27 cellular contexts compared by ENCODE assay signal in the genomic region with DNA sequence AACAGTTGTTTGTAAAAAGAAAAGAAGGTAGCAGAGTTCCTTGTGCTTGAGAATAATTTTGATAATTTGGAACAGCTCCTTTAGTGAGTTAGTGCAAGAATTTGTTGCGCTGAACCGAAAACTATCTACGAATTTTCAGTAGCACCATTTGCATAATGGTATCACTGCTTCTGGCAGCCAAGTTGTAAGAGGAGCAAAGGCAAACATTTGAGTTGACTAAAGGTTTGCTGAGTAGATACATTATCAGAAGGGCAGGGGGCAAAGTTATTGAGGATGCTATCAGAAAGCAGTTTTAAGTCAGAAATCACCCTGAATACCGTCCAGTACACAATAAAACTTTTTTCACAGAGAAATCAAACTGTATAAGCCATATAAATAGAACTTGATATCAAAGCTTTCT.
"Had no signal": no experiment of that assay in that cellular context is flagged by ENCODE, and none has a peak within 500 bp of the region (broad histone marks: within the 10 kb centered on the region; RNA-seq: fewer than 3 reads in every experiment).

No MANE protein-coding gene starts in this region.

- H3K9me3 Mint-ChIP-seq: type B pancreatic cell had no signal

- H3K4me1 Mint-ChIP-seq: central memory CD8-positive, alpha-beta T cell; immature natural killer cell; natural killer cell; stimulated activated effector memory CD8-positive, alpha-beta T cell treated with anti-CD3 and anti-CD28 coated beads, Interleukin-12 subunit alpha, Interleukin-12 subunit beta, amount 100 ng/mL, for 72 hours had no signal

- H3K4me1 ChIP-seq: colonic mucosa, psoas muscle, sigmoid colon, stomach, tibial artery had no signal

- H3K27ac ChIP-seq: colonic mucosa, heart right ventricle, ovary, psoas muscle, sigmoid colon, stomach, testis, tibial artery had no signal

- H3K27me3 ChIP-seq: colonic mucosa, heart right ventricle, ovary, sigmoid colon, stomach, testis, tibial artery had no signal

- DNase-seq: colonic mucosa; dermis blood vessel endothelial cell; effector memory CD4-positive, alpha-beta T cell; heart right ventricle; hypothalamus; immature natural killer cell; islet precursor cell; natural killer cell; occipital lobe; ovary; posterior cingulate gyrus; psoas muscle; right cardiac atrium; sigmoid colon; stimulated activated CD4-positive, alpha-beta T cell treated with anti-CD3 and anti-CD28 coated beads, Interleukin-2, amount 100 ng/mL, for 24 hours; stimulated activated CD4-positive, alpha-beta T cell treated with anti-CD3 and anti-CD28 coated beads, Interleukin-4, amount 100 ng/mL, for 24 hours; stimulated activated naive CD4-positive, alpha-beta T cell treated with Interleukin-2 at 50 U/mL for 16 hours; stomach; substantia nigra; testis; tibial artery had no signal

- H3K27ac Mint-ChIP-seq: immature natural killer cell; natural killer cell; stimulated activated effector memory CD8-positive, alpha-beta T cell treated with anti-CD3 and anti-CD28 coated beads, Interleukin-12 subunit alpha, Interleukin-12 subunit beta, amount 100 ng/mL, for 72 hours; type B pancreatic cell had no signal

- H3K4me3 Mint-ChIP-seq: central memory CD8-positive, alpha-beta T cell; immature natural killer cell; natural killer cell; stimulated activated effector memory CD8-positive, alpha-beta T cell treated with anti-CD3 and anti-CD28 coated beads, Interleukin-12 subunit alpha, Interleukin-12 subunit beta, amount 100 ng/mL, for 72 hours; type B pancreatic cell had no signal

- H3K4me3 ChIP-seq: colonic mucosa, heart right ventricle, ovary, psoas muscle, sigmoid colon, stomach, testis, tibial artery had no signal

- H3K36me3 Mint-ChIP-seq: immature natural killer cell; natural killer cell; stimulated activated effector memory CD8-positive, alpha-beta T cell treated with anti-CD3 and anti-CD28 coated beads, Interleukin-12 subunit alpha, Interleukin-12 subunit beta, amount 100 ng/mL, for 72 hours; type B pancreatic cell had no signal

- ATAC-seq: natural killer cell; stimulated activated effector memory CD8-positive, alpha-beta T cell treated with anti-CD3 and anti-CD28 coated beads, Interleukin-12 subunit alpha, Interleukin-12 subunit beta, amount 100 ng/mL, for 72 hours had no signal

- FAIRE-seq: endometrium, frontal cortex, urothelium cell line had no signal

- H3K36me3 ChIP-seq: colonic mucosa, heart right ventricle, ovary, sigmoid colon, stomach, tibial artery had no signal

- H3K9me3 ChIP-seq: colonic mucosa, psoas muscle, testis had no signal
